8 cellular contexts compared by ENCODE assay signal in genomic region chr15:66803182-66803729, GRCh38.
A peak's percentile ranks its signal among the peaks of the same experiment; 100 is the strongest.
DNase-seq lines count a peak whose midpoint lies in the region; ATAC-seq and TF ChIP-seq lines count a peak whose summit lies in the region.

No MANE protein-coding gene starts in this region.

- no peak overlapping the region for H3K27ac Mint-ChIP-seq in WTC11
- H3K27ac Mint-ChIP-seq in naive thymus-derived CD8-positive, alpha-beta T cell, result no peak overlapping the region

- TF ChIP-seq CTCF in WTC11 (IDR thresholded peaks at IDR 0.05) (no peak), heart left ventricle (IDR thresholded peaks at IDR 0.05) (no peak)

- no peaks in the 10 kb centered on the region for H3K27me3 ChIP-seq in heart left ventricle

- peak; percentile 44 for DNase-seq in NCI-H748 (lab: John Stamatoyannopoulos, UW; ENCODE audit: unreplicated experiment)
- DNase-seq in NCI-H748 treated with DMSO at 0.1 percent for 48 hours (lab: John Stamatoyannopoulos, UW), result no peak
- DNase-seq in WTC11 (ENCODE audit: low spot score), result peak; percentile 58
- peak; percentile 80 to 94 (median 91) for DNase-seq in heart left ventricle
- DNase-seq in retina, result peak; percentile 84
- no peak for DNase-seq in naive thymus-derived CD8-positive, alpha-beta T cell
- DNase-seq in stimulated activated CD4-positive, alpha-beta T cell treated with anti-CD3 and anti-CD28 coated beads, Interleukin-2, amount 100 ng/mL, for 24 hours, result no peak
- no peak for DNase-seq in NCI-H146 (lab: John Stamatoyannopoulos, UW)

- no peak overlapping the region for H3K4me3 ChIP-seq in heart left ventricle

- H3K27ac ChIP-seq in heart left ventricle, result peak overlapping the region; percentile 50 to 87 (median 78)

- H3K27me3 Mint-ChIP-seq in WTC11 (ENCODE audit: low read depth), result no peaks in the 10 kb centered on the region; the same call in 1 of the 2 replicates
- peaks cover 2 to 16% (median 5%) of the 10 kb centered on the region in 5 donors for H3K27me3 Mint-ChIP-seq in naive thymus-derived CD8-positive, alpha-beta T cell

- H3K9me3 Mint-ChIP-seq in WTC11, result 0 out of 2 replicates have a peak, but pooled peaks cover 4% of the 10 kb centered on the region
- no peaks in the 10 kb centered on the region for H3K9me3 Mint-ChIP-seq in naive thymus-derived CD8-positive, alpha-beta T cell

- peaks cover 6 to 39% (median 24%) of the 10 kb centered on the region in 12 donors for H3K4me1 ChIP-seq in heart left ventricle

- H3K9me3 ChIP-seq in heart left ventricle, result no peaks in the 10 kb centered on the region

- H3K36me3 Mint-ChIP-seq in WTC11, result no peaks in the 10 kb centered on the region
- no peaks in the 10 kb centered on the region for H3K36me3 Mint-ChIP-seq in naive thymus-derived CD8-positive, alpha-beta T cell

- ATAC-seq in WTC11 (peak; percentile 89), heart left ventricle (peak; percentile 89 to 100 (median 98))
- no peak for ATAC-seq in naive thymus-derived CD8-positive, alpha-beta T cell

- H3K4me3 Mint-ChIP-seq in WTC11, result no peak overlapping the region
- H3K4me3 Mint-ChIP-seq in naive thymus-derived CD8-positive, alpha-beta T cell, result no peak overlapping the region

- WGBS in heart left ventricle, 4 donors, result 0 to 15% (median 10%) methylated on average over 10 to 12 of the region's 12 CpGs

- POLR2A ChIA-PET in WTC11 (lab: Charles Lee), result no interaction called here
- POLR2A ChIA-PET in naive thymus-derived CD8-positive, alpha-beta T cell (lab: Charles Lee), result no interaction called here

- no peaks in the 10 kb centered on the region for H3K36me3 ChIP-seq in heart left ventricle

- CTCF ChIA-PET in WTC11 (lab: Charles Lee), result interaction anchor here (0.8 to 2.1 kb wide), 4 partner anchors 14 to 100 kb away, joined by 3 to 9 read pairs (median 6); no protein-coding TSS in a partner anchor

- intact Hi-C loops in heart left ventricle (cut with DNase I), result loop anchor here in 6 of 10 donors (2.0 to 5.0 kb wide), 3 partner anchors 34 to 40 kb away; no protein-coding TSS in a partner anchor

- peaks cover 23% of the 10 kb centered on the region for H3K4me1 Mint-ChIP-seq in WTC11
- H3K4me1 Mint-ChIP-seq in naive thymus-derived CD8-positive, alpha-beta T cell, result no peaks in the 10 kb centered on the region

- peak in 1 of 2 donors; percentile 11 for TF ChIP-seq POLR2A in heart left ventricle (IDR thresholded peaks at IDR 0.05)

TF ChIP-seq in WTC11, 78 proteins besides CTCF, POLR2A, EP300 and RAD21:
- TF ChIP-seq PRDM15 (CRISPR knock-in tag; IDR thresholded peaks at IDR 0.05) (no peak), GABPB1 (CRISPR knock-in tag; IDR thresholded peaks at IDR 0.05) (peak; percentile 71), USF2 (CRISPR knock-in tag; IDR thresholded peaks at IDR 0.05) (no peak), NFATC4 (CRISPR knock-in tag; IDR thresholded peaks at IDR 0.05) (no peak), NFE2L1 (CRISPR knock-in tag; IDR thresholded peaks at IDR 0.05) (no peak), TP53 (CRISPR knock-in tag; IDR thresholded peaks at IDR 0.05) (no peak)
TF ChIP-seq in WTC11: peak in this region for 1.

Comparison
In these comparisons a context has a peak if more than half of its experiments do, and no peak if none do; other contexts are left out.
1. DNase-seq: peak in NCI-H748 (single experiment), WTC11 (single experiment), heart left ventricle (5 of 5) and retina (single experiment); none in NCI-H748 treated with DMSO at 0.1 percent for 48 hours (single experiment), naive thymus-derived CD8-positive, alpha-beta T cell (0 of 10), stimulated activated CD4-positive, alpha-beta T cell treated with anti-CD3 and anti-CD28 coated beads, Interleukin-2, amount 100 ng/mL, for 24 hours (0 of 2) and NCI-H146 (single experiment).
2. ATAC-seq: peak in WTC11 (single experiment) and heart left ventricle (4 of 4); none in naive thymus-derived CD8-positive, alpha-beta T cell (0 of 2).